Comparison of ENCODE assay signal across 2 cellular contexts in genomic region chr6:26029857-26030653, GRCh38.
TF ChIP-seq lines count a peak whose summit lies in the region.

No MANE protein-coding gene starts in this region.

TF ChIP-seq in SK-N-SH, 30 proteins besides CTCF, POLR2A, EP300 and RAD21 (continued from another document):
- TF ChIP-seq REST (IDR thresholded peaks at IDR 0.05; ENCODE audit: low read depth, low read length), result no peak
- TF ChIP-seq ZBTB33 (IDR thresholded peaks at IDR 0.05; ENCODE audit: borderline replicate concordance, low read depth), result no peak
- TF ChIP-seq TCF12 (IDR thresholded peaks at IDR 0.05), result no peak
- TF ChIP-seq POLR2AphosphoS5 (IDR thresholded peaks at IDR 0.05; ENCODE audit: low read depth, low read length), result no peak
- no peak for TF ChIP-seq PBX3 (IDR thresholded peaks at IDR 0.05)
- TF ChIP-seq NRF1 (IDR thresholded peaks at IDR 0.05; ENCODE audit: low read depth, low read length), result no peak
- TF ChIP-seq USF2 (IDR thresholded peaks at IDR 0.05; ENCODE audit: borderline replicate concordance, low read depth, low read length), result no peak
- TF ChIP-seq JUND (IDR thresholded peaks at IDR 0.05), result no peak
- TF ChIP-seq FOXJ3 (CRISPR knock-in tag; IDR thresholded peaks at IDR 0.05), result no peak
- TF ChIP-seq FOXM1 (IDR thresholded peaks at IDR 0.05; ENCODE audit: low read depth), result no peak
- no peak for TF ChIP-seq FOSL2 (IDR thresholded peaks at IDR 0.05; ENCODE audit: borderline replicate concordance, low read depth)
- no peak for TF ChIP-seq MAX (IDR thresholded peaks at IDR 0.05; ENCODE audit: low read depth)

TF ChIP-seq in SK-N-SH treated with all-trans-retinoic acid at 6 μM for 48 hours, 23 proteins besides CTCF, POLR2A, EP300 and RAD21 (continued from another document):
- TF ChIP-seq CSDC2 (CRISPR knock-in tag; IDR thresholded peaks at IDR 0.05) (no peak), CSRNP3 (CRISPR knock-in tag; IDR thresholded peaks at IDR 0.05) (no peak), GLIS3 (CRISPR knock-in tag; IDR thresholded peaks at IDR 0.05) (no peak), ISL1 (CRISPR knock-in tag; IDR thresholded peaks at IDR 0.05) (no peak), ZC3H10 (CRISPR knock-in tag; IDR thresholded peaks at IDR 0.05) (no peak), TCF4 (CRISPR knock-in tag; IDR thresholded peaks at IDR 0.05; ENCODE audit: borderline replicate concordance) (no peak)
